12 cellular contexts compared by ENCODE assay signal in the genomic region with DNA sequence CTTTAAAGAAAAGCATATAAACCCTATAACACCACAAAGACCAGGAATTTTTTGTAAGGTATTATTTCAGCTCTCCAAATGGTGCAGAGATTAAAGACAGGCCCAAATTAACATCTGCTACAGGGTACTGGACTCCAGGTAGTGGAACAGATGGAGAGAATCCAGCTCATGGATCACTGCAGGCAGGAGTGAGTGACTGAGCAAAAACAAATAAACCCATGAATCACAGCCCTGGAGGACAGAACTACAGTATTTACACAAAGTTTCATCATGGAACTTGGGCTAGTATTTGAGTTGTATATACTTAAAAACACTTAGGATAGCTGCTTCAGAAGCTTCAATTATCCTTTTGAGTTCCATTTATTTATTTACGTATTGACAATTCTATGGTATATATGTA.
A peak's percentile ranks its signal among the peaks of the same experiment; 100 is the strongest.
DNase-seq lines count a peak whose midpoint lies in the region; ATAC-seq, FAIRE-seq and TF ChIP-seq lines count a peak whose summit lies in the region.
"Had no signal": no experiment of that assay in that cellular context is flagged by ENCODE, and none has a peak within 500 bp of the region (broad histone marks: within the 10 kb centered on the region; RNA-seq: fewer than 3 reads in every experiment).

No MANE protein-coding gene starts in this region.

- POLR2A ChIA-PET in A549 (lab: Yijun Ruan, JAX): interaction anchor here (0.6 kb wide), 1 partner anchor 133 kb away, joined by 3 read pairs; a partner anchor contains a TSS

- intact Hi-C loops in posterior cingulate gyrus (cut with DNase I): no loop called here

- H3K36me3 Mint-ChIP-seq in endodermal cell (ENCODE audit: low read depth) (no peaks in the 10 kb centered on the region), mesothelial cell of epicardium (no peaks in the 10 kb centered on the region)

- H3K9me3 Mint-ChIP-seq in endodermal cell (no peaks in the 10 kb centered on the region), mesothelial cell of epicardium (no peaks in the 10 kb centered on the region)

- H3K4me1 ChIP-seq in A549: peaks cover 42% of the 10 kb centered on the region
- H3K4me1 ChIP-seq in endodermal cell (ENCODE audit: control insufficient read depth, insufficient read depth, low read length): no peaks in the 10 kb centered on the region

- no peak overlapping the region for H3K27ac Mint-ChIP-seq in endodermal cell
- H3K27ac Mint-ChIP-seq in mesothelial cell of epicardium: no peak overlapping the region

- FAIRE-seq in A549 (lab: Jason Lieb, UNC): no peak

- H3K4me3 Mint-ChIP-seq in endodermal cell (no peak overlapping the region), mesothelial cell of epicardium (no peak overlapping the region)

- H3K36me3 ChIP-seq in endodermal cell (ENCODE audit: control insufficient read depth, insufficient read depth, low read length): no peaks in the 10 kb centered on the region

- peak overlapping the region; percentile 71 for H3K4me2 ChIP-seq in A549
- H3K4me2 ChIP-seq: smooth muscle cell had no signal

- H3K9me3 ChIP-seq in A549 (no peaks in the 10 kb centered on the region), endodermal cell (ENCODE audit: control insufficient read depth, low read length) (no peaks in the 10 kb centered on the region)

- TF ChIP-seq EP300 in A549 (IDR thresholded peaks at IDR 0.05): peak; percentile 46 to 51; a peak in 2 of 5 replicates

- H3K27ac ChIP-seq in A549 (peak overlapping the region; percentile 84 to 87; a peak in 4 of 6 replicates), endodermal cell (ENCODE audit: low read depth, low read length) (no peak overlapping the region)

- CTCF ChIA-PET in A549 (lab: Yijun Ruan, JAX): interaction anchor here (1.1 kb wide), 1 partner anchor 17 kb away, joined by 3 read pairs; no protein-coding TSS in a partner anchor

- H3K27me3 ChIP-seq in endodermal cell (ENCODE audit: control insufficient read depth, insufficient read depth, low read length, poor library complexity, severe bottlenecking): no peaks in the 10 kb centered on the region

- no peak for TF ChIP-seq POLR2A in A549 (IDR thresholded peaks at IDR 0.05; ENCODE audit: low read length)

- peak in 1 of 2 experiments; percentile 3; a peak in 1 of 5 replicates for TF ChIP-seq RAD21 in A549 (conservative IDR thresholded peaks at IDR 0.05 in 1 of 2, IDR thresholded peaks at IDR 0.05 in 1 of 2)

- TF ChIP-seq CTCF in A549 (IDR thresholded peaks at IDR 0.05) (no peak), endodermal cell (conservative IDR thresholded peaks at IDR 0.05) (no peak), mesothelial cell of epicardium (IDR thresholded peaks at IDR 0.05; ENCODE audit: unreplicated experiment) (no peak)

- peak; percentile 57 to 71 for DNase-seq in A549 (ENCODE audit: low read depth in 1 of 2, low spot score in 1 of 2)
- peak; percentile 36 for DNase-seq in LoVo (ENCODE audit: low spot score)
- DNase-seq in astrocyte of the hippocampus (ENCODE audit: low read depth, low spot score): peak; percentile 61
- DNase-seq in hepatic stellate cell (ENCODE audit: low spot score): peak; percentile 12
- DNase-seq in endodermal cell: no peak
- DNase-seq in posterior cingulate gyrus: no peak
- DNase-seq in mesothelial cell of epicardium (ENCODE audit: low spot score in 2 of 2, unreplicated experiment in 2 of 2): no peak
- DNase-seq: H7, hypothalamus, T-helper 9 cell had no signal

- H3K9ac ChIP-seq in endodermal cell (ENCODE audit: extremely low read depth, low read length, poor library complexity, severe bottlenecking): no peak overlapping the region

- H3K27me3 Mint-ChIP-seq in endodermal cell (ENCODE audit: insufficient read depth) (peaks cover 9% of the 10 kb centered on the region), mesothelial cell of epicardium (ENCODE audit: low read depth) (no peaks in the 10 kb centered on the region)

- WGBS in A549 (ENCODE audit: missing lambda C conversion rate): 3% methylated on average over 1 of the region's 1 CpG
- no CpG with 5 or more reads among the region's 1 CpG for WGBS in endodermal cell (ENCODE audit: insufficient coverage in 1 of 2, insufficient read length in 1 of 2), 2 experiments

- ATAC-seq in A549 (peak; percentile 90 to 97), HG02571 (IDR thresholded peaks at IDR 0.05; ENCODE audit: unreplicated experiment) (no peak)

- no peaks in the 10 kb centered on the region for H3K4me1 Mint-ChIP-seq in endodermal cell
- H3K4me1 Mint-ChIP-seq in mesothelial cell of epicardium: peaks cover 30% of the 10 kb centered on the region

- H3K4me3 ChIP-seq in A549 (no peak overlapping the region), endodermal cell (ENCODE audit: low read length) (no peak overlapping the region)
- H3K4me3 ChIP-seq: smooth muscle cell had no signal

TF ChIP-seq in A549, 52 proteins besides CTCF, POLR2A, EP300 and RAD21 (continues in another document):
- no peak for TF ChIP-seq HOXB13 (CRISPR knock-in tag; IDR thresholded peaks at IDR 0.05; ENCODE audit: low read depth)
- no peak for TF ChIP-seq CBX2 (IDR thresholded peaks at IDR 0.05; ENCODE audit: borderline replicate concordance, low read depth)
- no peak for TF ChIP-seq RCOR1 (IDR thresholded peaks at IDR 0.05; ENCODE audit: low read depth, low read length)
- TF ChIP-seq CHD2 (IDR thresholded peaks at IDR 0.05; ENCODE audit: low read length, partially characterized antibody): no peak
- no peak for TF ChIP-seq NPAS2 (CRISPR knock-in tag; IDR thresholded peaks at IDR 0.05; ENCODE audit: borderline replicate concordance)
- TF ChIP-seq ESRRA (IDR thresholded peaks at IDR 0.05; ENCODE audit: borderline replicate concordance, low read length): no peak
- TF ChIP-seq JUN (IDR thresholded peaks at IDR 0.05): peak; percentile 26 to 39; a peak in 2 of 5 replicates
- no peak for TF ChIP-seq BHLHE40 (IDR thresholded peaks at IDR 0.05; ENCODE audit: low read depth, low read length)
- TF ChIP-seq ZNF302 (CRISPR knock-in tag; IDR thresholded peaks at IDR 0.05): no peak
- peak; percentile 69 for TF ChIP-seq FOSL2 (IDR thresholded peaks at IDR 0.05)
- peak; percentile 88 for TF ChIP-seq FOSL2 (CRISPR knock-in tag; IDR thresholded peaks at IDR 0.05)
- no peak for TF ChIP-seq HOXA7 (CRISPR knock-in tag; IDR thresholded peaks at IDR 0.05)
- TF ChIP-seq, protein P1, sequence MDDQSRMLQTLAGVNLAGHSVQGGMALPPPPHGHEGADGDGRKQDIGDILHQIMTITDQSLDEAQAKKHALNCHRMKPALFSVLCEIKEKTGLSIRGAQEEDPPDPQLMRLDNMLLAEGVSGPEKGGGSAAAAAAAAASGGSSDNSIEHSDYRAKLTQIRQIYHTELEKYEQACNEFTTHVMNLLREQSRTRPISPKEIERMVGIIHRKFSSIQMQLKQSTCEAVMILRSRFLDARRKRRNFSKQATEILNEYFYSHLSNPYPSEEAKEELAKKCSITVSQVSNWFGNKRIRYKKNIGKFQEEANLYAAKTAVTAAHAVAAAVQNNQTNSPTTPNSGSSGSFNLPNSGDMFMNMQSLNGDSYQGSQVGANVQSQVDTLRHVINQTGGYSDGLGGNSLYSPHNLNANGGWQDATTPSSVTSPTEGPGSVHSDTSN (IDR thresholded peaks at IDR 0.05): no peak
- TF ChIP-seq JUNB (IDR thresholded peaks at IDR 0.05): peak; percentile 76
- no peak for TF ChIP-seq MYC (IDR thresholded peaks at IDR 0.05; ENCODE audit: borderline replicate concordance, low read length)
- TF ChIP-seq GATA3 (IDR thresholded peaks at IDR 0.05; ENCODE audit: borderline replicate concordance): peak; percentile 59; the same call in 1 of the 2 replicates
- TF ChIP-seq, protein P2, sequence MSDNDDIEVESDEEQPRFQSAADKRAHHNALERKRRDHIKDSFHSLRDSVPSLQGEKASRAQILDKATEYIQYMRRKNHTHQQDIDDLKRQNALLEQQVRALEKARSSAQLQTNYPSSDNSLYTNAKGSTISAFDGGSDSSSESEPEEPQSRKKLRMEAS (IDR thresholded peaks at IDR 0.05): peak; percentile 40; the same call in 1 of the 2 replicates
- no peak for TF ChIP-seq RFX5 (IDR thresholded peaks at IDR 0.05)
- no peak for TF ChIP-seq ZC3H11A (IDR thresholded peaks at IDR 0.05)
- no peak for TF ChIP-seq PHF8 (IDR thresholded peaks at IDR 0.05; ENCODE audit: borderline replicate concordance, low read depth)
- TF ChIP-seq, protein P3, sequence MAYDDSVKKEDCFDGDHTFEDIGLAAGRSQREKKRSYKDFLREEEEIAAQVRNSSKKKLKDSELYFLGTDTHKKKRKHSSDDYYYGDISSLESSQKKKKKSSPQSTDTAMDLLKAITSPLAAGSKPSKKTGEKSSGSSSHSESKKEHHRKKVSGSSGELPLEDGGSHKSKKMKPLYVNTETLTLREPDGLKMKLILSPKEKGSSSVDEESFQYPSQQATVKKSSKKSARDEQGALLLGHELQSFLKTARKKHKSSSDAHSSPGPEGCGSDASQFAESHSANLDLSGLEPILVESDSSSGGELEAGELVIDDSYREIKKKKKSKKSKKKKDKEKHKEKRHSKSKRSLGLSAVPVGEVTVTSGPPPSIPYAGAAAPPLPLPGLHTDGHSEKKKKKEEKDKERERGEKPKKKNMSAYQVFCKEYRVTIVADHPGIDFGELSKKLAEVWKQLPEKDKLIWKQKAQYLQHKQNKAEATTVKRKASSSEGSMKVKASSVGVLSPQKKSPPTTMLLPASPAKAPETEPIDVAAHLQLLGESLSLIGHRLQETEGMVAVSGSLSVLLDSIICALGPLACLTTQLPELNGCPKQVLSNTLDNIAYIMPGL (CRISPR knock-in tag; IDR thresholded peaks at IDR 0.05; ENCODE audit: borderline replicate concordance): no peak
- no peak for TF ChIP-seq EHF (CRISPR knock-in tag; IDR thresholded peaks at IDR 0.05)
- no peak for TF ChIP-seq ZSCAN20 (CRISPR knock-in tag; IDR thresholded peaks at IDR 0.05)
- no peak for TF ChIP-seq FOSB (CRISPR knock-in tag; IDR thresholded peaks at IDR 0.05)
- peak; percentile 54 to 81; a peak in 3 of 4 replicates for TF ChIP-seq CEBPB (IDR thresholded peaks at IDR 0.05)

Comparison
In these comparisons a context has a peak if more than half of its experiments do, and no peak if none do; other contexts are left out.
1. DNase-seq: peak in A549 (2 of 2), LoVo (single experiment), astrocyte of the hippocampus (single experiment) and hepatic stellate cell (single experiment); none in endodermal cell (single experiment), posterior cingulate gyrus (0 of 10) and mesothelial cell of epicardium (0 of 2).